Comparison of ENCODE assay signal across 17 cellular contexts in genomic region chr1:21663951-21664805, GRCh38. TPM values are rescaled to one million over a fixed set of nuclear protein-coding genes. Genes with fewer than 3 reads are reported as not detected.
A peak's percentile ranks its signal among the peaks of the same experiment; 100 is the strongest.
DNase-seq lines count a peak whose midpoint lies in the region; ATAC-seq and TF ChIP-seq lines count a peak whose summit lies in the region.
"Had no signal": no experiment of that assay in that cellular context is flagged by ENCODE, and none has a peak within 500 bp of the region (broad histone marks: within the 10 kb centered on the region; RNA-seq: fewer than 3 reads in every experiment).

No MANE protein-coding gene starts in this region.

- no peak overlapping the region for H3K4me3 ChIP-seq in right atrium auricular region
- H3K4me3 ChIP-seq in left ventricle myocardium inferior, result no peak overlapping the region
- no peak overlapping the region for H3K4me3 ChIP-seq in aorta (ENCODE audit: low read length in 2 of 2)
- H3K4me3 ChIP-seq: MG63 had no signal

- H3K36me3 Mint-ChIP-seq in glutamatergic neuron (ENCODE audit: unreplicated experiment), result no peaks in the 10 kb centered on the region
- H3K36me3 Mint-ChIP-seq: immature natural killer cell had no signal

- H3K27ac ChIP-seq in right atrium auricular region, result peak overlapping the region; percentile 20 to 65
- H3K27ac ChIP-seq in left ventricle myocardium inferior (replicated peaks), result no peak overlapping the region
- H3K27ac ChIP-seq in aorta (ENCODE audit: low read depth in 1 of 2, low read length in 2 of 2), result no peak overlapping the region

- H3K9me3 Mint-ChIP-seq in glutamatergic neuron (ENCODE audit: unreplicated experiment), result peaks cover 10% of the 10 kb centered on the region
- H3K9me3 Mint-ChIP-seq: H9, immature natural killer cell, nephron had no signal

- peaks cover 16% of the 10 kb centered on the region for H3K27me3 Mint-ChIP-seq in glutamatergic neuron (ENCODE audit: unreplicated experiment)

- H3K4me3 Mint-ChIP-seq in glutamatergic neuron (ENCODE audit: unreplicated experiment), result no peak overlapping the region
- H3K4me3 Mint-ChIP-seq: H9, immature natural killer cell, nephron had no signal

- H3K27me3 ChIP-seq in right atrium auricular region, result peaks cover 0 to 3% of the 10 kb centered on the region in 2 donors
- H3K27me3 ChIP-seq in left ventricle myocardium inferior (ENCODE audit: low read depth), result peaks cover 84% of the 10 kb centered on the region
- H3K27me3 ChIP-seq in aorta (ENCODE audit: control insufficient read depth in 1 of 2, insufficient read depth in 2 of 2, low read length in 1 of 2), result no peaks in the 10 kb centered on the region

- TF ChIP-seq CTCF in right atrium auricular region (IDR thresholded peaks at IDR 0.05) (no peak), left ventricle myocardium inferior (IDR thresholded peaks at IDR 0.05; ENCODE audit: borderline replicate concordance) (no peak), glutamatergic neuron (IDR thresholded peaks at IDR 0.05; ENCODE audit: partially characterized antibody, unreplicated experiment) (no peak)

- intact Hi-C loops in left ventricle myocardium inferior (cut with micrococcal nuclease), result no loop called here
- intact Hi-C loops in aorta (cut with DNase I), result no loop called here

- H3K4me1 ChIP-seq in right atrium auricular region, result peaks cover 0 to 56% of the 10 kb centered on the region in 2 donors
- peaks cover 56% of the 10 kb centered on the region for H3K4me1 ChIP-seq in left ventricle myocardium inferior
- H3K4me1 ChIP-seq in aorta (ENCODE audit: control insufficient read depth in 1 of 2, insufficient read depth in 2 of 2, low read length in 2 of 2), result no peaks in the 10 kb centered on the region

- 60 to 61% methylated on average over 16 of the region's 16 CpGs for WGBS in aorta, 2 donors

- H3K4me1 Mint-ChIP-seq in glutamatergic neuron (ENCODE audit: low read depth, unreplicated experiment), result peaks cover 17% of the 10 kb centered on the region
- H3K4me1 Mint-ChIP-seq: nephron had no signal

- DNase-seq in right atrium auricular region (ENCODE audit: low spot score) (no peak), left ventricle myocardium inferior (no peak), UCSD-AML1 (lab: John Stamatoyannopoulos, UW; ENCODE audit: unreplicated experiment) (peak; percentile 49), glutamatergic neuron (no peak), aorta (peak; percentile 38 to 61), foreskin melanocyte (no peak), dedifferentiated amniotic fluid mesenchymal stem cell (ENCODE audit: extremely low spot score) (no peak)
- DNase-seq: activated CD4-positive, alpha-beta T cell treated with anti-CD3 and anti-CD28 coated beads, Interleukin-2, amount 50 U/mL, for 4 hours; activated T-cell treated with anti-CD3 and anti-CD28 coated beads, Interleukin-2, amount 50 U/mL, for 48 hours; H9; immature natural killer cell; MG63; NCI-H187 treated with DMSO at 0.1 percent for 48 hours; OCI-M1; T-helper 9 cell had no signal

- peak overlapping the region; percentile 82 for H3K27ac Mint-ChIP-seq in glutamatergic neuron (ENCODE audit: unreplicated experiment)
- H3K27ac Mint-ChIP-seq: immature natural killer cell, nephron had no signal

- ATAC-seq in aorta (ENCODE audit: low FRiP score), result no peak
- no peak for ATAC-seq in HG03139 (IDR thresholded peaks at IDR 0.05; ENCODE audit: unreplicated experiment)

- H3K36me3 ChIP-seq in right atrium auricular region, result no peaks in the 10 kb centered on the region
- no peaks in the 10 kb centered on the region for H3K36me3 ChIP-seq in left ventricle myocardium inferior
- H3K36me3 ChIP-seq in aorta (ENCODE audit: control insufficient read depth in 1 of 2, insufficient read depth in 2 of 2, low read length in 1 of 2), result no peaks in the 10 kb centered on the region
- H3K36me3 ChIP-seq: MG63 had no signal

- H3K9me3 ChIP-seq in right atrium auricular region (no peaks in the 10 kb centered on the region), left ventricle myocardium inferior (replicated peaks) (no peaks in the 10 kb centered on the region), aorta (ENCODE audit: control insufficient read depth, low read length) (no peaks in the 10 kb centered on the region)
- H3K9me3 ChIP-seq: MG63 had no signal

RNA-seq across cellular contexts. Expression of gene RAP1GAP, which starts 5.0 kb away (rescaled TPM):
- total RNA-seq in right atrium auricular region (1 to 10 TPM; 4.0 to 8.4 TPM), left ventricle myocardium inferior (6.2 TPM), glutamatergic neuron (ENCODE audit: unreplicated experiment) (4.8 TPM), aorta (under 1 TPM; 0.58 to 0.84 TPM)
- 1 to 10 TPM in 1 of 2 donors, under 1 TPM in 1; 0.33 to 4.9 TPM for polyA plus RNA-seq in aorta
- polyA plus RNA-seq: immature natural killer cell had no signal

Comparison
In these comparisons a context has a peak if more than half of its experiments do, and no peak if none do; other contexts are left out.
1. H3K27ac ChIP-seq: peak in right atrium auricular region (2 of 2); none in left ventricle myocardium inferior (single experiment) and aorta (0 of 2).
2. DNase-seq: peak in UCSD-AML1 (single experiment) and aorta (2 of 2); none in right atrium auricular region (single experiment), left ventricle myocardium inferior (single experiment), glutamatergic neuron (single experiment), foreskin melanocyte (single experiment) and dedifferentiated amniotic fluid mesenchymal stem cell (single experiment).